Comparison of ENCODE assay signal across 1 cellular context in the genomic region with DNA sequence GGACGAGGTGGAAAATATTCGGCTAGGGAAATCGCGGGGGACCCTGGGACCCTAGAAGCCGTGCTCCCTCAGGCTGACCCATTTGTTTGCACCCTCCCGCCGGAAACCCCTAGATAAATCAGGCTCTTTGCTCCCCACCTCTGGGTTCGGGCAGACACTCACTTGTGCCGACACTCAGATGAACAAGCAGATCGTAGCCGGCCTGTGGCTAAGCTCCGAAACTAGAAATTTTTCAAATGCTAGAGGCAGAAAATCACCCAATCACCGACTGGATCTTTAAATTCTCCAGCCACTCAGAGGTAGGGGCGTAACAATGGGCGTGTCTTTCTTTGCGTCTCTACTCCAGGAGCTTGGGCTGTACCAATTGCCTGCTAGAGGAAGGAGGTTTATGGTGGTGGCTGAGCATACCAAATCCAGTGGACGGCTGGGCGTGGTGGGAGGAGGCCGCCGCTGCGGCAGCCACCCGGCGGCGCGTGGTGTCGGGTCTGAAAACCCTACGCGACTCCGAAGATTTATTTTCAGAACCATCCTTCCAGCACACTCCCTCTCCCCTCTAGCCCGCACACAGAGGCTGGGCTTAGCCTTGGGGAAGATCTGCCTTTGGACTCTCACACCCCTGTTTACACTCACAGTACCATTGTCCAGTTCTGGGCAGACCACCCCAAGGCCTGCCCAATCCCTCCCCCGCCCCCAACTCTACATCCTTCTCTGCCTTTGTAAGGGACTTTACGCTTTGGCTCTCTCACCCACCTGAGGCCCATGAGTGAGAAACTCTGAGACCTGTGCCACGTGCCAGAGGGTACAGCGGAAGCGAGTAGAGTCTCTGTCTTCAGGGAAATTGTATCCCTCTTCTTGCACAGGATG.
TF ChIP-seq lines count a peak whose summit lies in the region.

Gene PIF1, minus strand, starts transcription at position 217 of the 864 bp plus-strand sequence. CDS start 1,312 bp downstream, outside the sequence.

TF ChIP-seq in HepG2, 621 proteins besides CTCF, POLR2A, EP300 and RAD21 (continued from another document and continues in another):
- peak; percentile 76 for TF ChIP-seq HIC2 (CRISPR knock-in tag; IDR thresholded peaks at IDR 0.05; ENCODE audit: low read depth)
- TF ChIP-seq ZNF766 (CRISPR knock-in tag; IDR thresholded peaks at IDR 0.05; ENCODE audit: borderline replicate concordance) = no peak
- TF ChIP-seq JUN (CRISPR knock-in tag; IDR thresholded peaks at IDR 0.05) = no peak
- TF ChIP-seq NR2F6 (IDR thresholded peaks at IDR 0.05) = no peak
- no peak for TF ChIP-seq NR2F6 (CRISPR knock-in tag; IDR thresholded peaks at IDR 0.05)
- TF ChIP-seq TFDP1 (CRISPR knock-in tag; IDR thresholded peaks at IDR 0.05; ENCODE audit: borderline replicate concordance) = peak; percentile 58; the same call in 1 of the 2 replicates
- no peak for TF ChIP-seq ZNF333 (CRISPR knock-in tag; IDR thresholded peaks at IDR 0.05; ENCODE audit: borderline replicate concordance)
- TF ChIP-seq ZFX (CRISPR knock-in tag; IDR thresholded peaks at IDR 0.05; ENCODE audit: low read depth) = peak; percentile 84
- TF ChIP-seq TP53 (CRISPR knock-in tag; conservative IDR thresholded peaks at IDR 0.05) = no peak
- no peak for TF ChIP-seq CREM (IDR thresholded peaks at IDR 0.05)
- TF ChIP-seq CREM (CRISPR knock-in tag; IDR thresholded peaks at IDR 0.05) = no peak
- no peak for TF ChIP-seq PBX2 (CRISPR knock-in tag; IDR thresholded peaks at IDR 0.05)
- TF ChIP-seq SOX6 (IDR thresholded peaks at IDR 0.05) = no peak
- peak; percentile 79 for TF ChIP-seq SOX6 (CRISPR knock-in tag; IDR thresholded peaks at IDR 0.05)
- TF ChIP-seq HMG20A (CRISPR knock-in tag; IDR thresholded peaks at IDR 0.05; ENCODE audit: borderline replicate concordance) = no peak
- no peak for TF ChIP-seq HNRNPK (IDR thresholded peaks at IDR 0.05; ENCODE audit: low read depth, low read length, poor library complexity, severe bottlenecking)
- TF ChIP-seq, protein P1, sequence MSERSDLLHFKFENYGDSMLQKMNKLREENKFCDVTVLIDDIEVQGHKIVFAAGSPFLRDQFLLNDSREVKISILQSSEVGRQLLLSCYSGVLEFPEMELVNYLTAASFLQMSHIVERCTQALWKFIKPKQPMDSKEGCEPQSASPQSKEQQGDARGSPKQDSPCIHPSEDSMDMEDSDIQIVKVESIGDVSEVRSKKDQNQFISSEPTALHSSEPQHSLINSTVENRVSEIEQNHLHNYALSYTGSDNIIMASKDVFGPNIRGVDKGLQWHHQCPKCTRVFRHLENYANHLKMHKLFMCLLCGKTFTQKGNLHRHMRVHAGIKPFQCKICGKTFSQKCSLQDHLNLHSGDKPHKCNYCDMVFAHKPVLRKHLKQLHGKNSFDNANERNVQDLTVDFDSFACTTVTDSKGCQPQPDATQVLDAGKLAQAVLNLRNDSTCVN (CRISPR knock-in tag; IDR thresholded peaks at IDR 0.05; ENCODE audit: borderline replicate concordance) = no peak
- TF ChIP-seq, protein P2, sequence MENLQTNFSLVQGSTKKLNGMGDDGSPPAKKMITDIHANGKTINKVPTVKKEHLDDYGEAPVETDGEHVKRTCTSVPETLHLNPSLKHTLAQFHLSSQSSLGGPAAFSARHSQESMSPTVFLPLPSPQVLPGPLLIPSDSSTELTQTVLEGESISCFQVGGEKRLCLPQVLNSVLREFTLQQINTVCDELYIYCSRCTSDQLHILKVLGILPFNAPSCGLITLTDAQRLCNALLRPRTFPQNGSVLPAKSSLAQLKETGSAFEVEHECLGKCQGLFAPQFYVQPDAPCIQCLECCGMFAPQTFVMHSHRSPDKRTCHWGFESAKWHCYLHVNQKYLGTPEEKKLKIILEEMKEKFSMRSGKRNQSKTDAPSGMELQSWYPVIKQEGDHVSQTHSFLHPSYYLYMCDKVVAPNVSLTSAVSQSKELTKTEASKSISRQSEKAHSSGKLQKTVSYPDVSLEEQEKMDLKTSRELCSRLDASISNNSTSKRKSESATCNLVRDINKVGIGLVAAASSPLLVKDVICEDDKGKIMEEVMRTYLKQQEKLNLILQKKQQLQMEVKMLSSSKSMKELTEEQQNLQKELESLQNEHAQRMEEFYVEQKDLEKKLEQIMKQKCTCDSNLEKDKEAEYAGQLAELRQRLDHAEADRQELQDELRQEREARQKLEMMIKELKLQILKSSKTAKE (CRISPR knock-in tag; IDR thresholded peaks at IDR 0.05; ENCODE audit: borderline replicate concordance) = no peak
- TF ChIP-seq, protein P3, sequence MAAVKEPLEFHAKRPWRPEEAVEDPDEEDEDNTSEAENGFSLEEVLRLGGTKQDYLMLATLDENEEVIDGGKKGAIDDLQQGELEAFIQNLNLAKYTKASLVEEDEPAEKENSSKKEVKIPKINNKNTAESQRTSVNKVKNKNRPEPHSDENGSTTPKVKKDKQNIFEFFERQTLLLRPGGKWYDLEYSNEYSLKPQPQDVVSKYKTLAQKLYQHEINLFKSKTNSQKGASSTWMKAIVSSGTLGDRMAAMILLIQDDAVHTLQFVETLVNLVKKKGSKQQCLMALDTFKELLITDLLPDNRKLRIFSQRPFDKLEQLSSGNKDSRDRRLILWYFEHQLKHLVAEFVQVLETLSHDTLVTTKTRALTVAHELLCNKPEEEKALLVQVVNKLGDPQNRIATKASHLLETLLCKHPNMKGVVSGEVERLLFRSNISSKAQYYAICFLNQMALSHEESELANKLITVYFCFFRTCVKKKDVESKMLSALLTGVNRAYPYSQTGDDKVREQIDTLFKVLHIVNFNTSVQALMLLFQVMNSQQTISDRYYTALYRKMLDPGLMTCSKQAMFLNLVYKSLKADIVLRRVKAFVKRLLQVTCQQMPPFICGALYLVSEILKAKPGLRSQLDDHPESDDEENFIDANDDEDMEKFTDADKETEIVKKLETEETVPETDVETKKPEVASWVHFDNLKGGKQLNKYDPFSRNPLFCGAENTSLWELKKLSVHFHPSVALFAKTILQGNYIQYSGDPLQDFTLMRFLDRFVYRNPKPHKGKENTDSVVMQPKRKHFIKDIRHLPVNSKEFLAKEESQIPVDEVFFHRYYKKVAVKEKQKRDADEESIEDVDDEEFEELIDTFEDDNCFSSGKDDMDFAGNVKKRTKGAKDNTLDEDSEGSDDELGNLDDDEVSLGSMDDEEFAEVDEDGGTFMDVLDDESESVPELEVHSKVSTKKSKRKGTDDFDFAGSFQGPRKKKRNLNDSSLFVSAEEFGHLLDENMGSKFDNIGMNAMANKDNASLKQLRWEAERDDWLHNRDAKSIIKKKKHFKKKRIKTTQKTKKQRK (IDR thresholded peaks at IDR 0.05; ENCODE audit: low read length) = no peak
- TF ChIP-seq MNT (IDR thresholded peaks at IDR 0.05) = peak; percentile 3; the same call in 1 of the 2 replicates
- no peak for TF ChIP-seq MED8 (CRISPR knock-in tag; IDR thresholded peaks at IDR 0.05; ENCODE audit: insufficient replicate concordance)
- TF ChIP-seq ZNF83 (CRISPR knock-in tag; IDR thresholded peaks at IDR 0.05; ENCODE audit: borderline replicate concordance) = 0 out of 2 replicates have a peak, but pooled peaks have one; percentile 80
- peak; percentile 39; the same call in 1 of the 2 replicates for TF ChIP-seq ZNF331 (CRISPR knock-in tag; IDR thresholded peaks at IDR 0.05)
- TF ChIP-seq ADNP (CRISPR knock-in tag; IDR thresholded peaks at IDR 0.05) = no peak
- no peak for TF ChIP-seq ZNF251 (CRISPR knock-in tag; IDR thresholded peaks at IDR 0.05)
- no peak for TF ChIP-seq SETDB1 (CRISPR knock-in tag; IDR thresholded peaks at IDR 0.05; ENCODE audit: borderline replicate concordance)
- peak; percentile 92 for TF ChIP-seq NAIF1 (CRISPR knock-in tag; IDR thresholded peaks at IDR 0.05; ENCODE audit: borderline replicate concordance)
- no peak for TF ChIP-seq HNRNPH1 (optimal IDR thresholded peaks at IDR 0.05; ENCODE audit: low read depth, low read length)
- peak; percentile 76; the same call in 1 of the 2 replicates for TF ChIP-seq ZNF878 (CRISPR knock-in tag; IDR thresholded peaks at IDR 0.05)
- TF ChIP-seq, protein P4, sequence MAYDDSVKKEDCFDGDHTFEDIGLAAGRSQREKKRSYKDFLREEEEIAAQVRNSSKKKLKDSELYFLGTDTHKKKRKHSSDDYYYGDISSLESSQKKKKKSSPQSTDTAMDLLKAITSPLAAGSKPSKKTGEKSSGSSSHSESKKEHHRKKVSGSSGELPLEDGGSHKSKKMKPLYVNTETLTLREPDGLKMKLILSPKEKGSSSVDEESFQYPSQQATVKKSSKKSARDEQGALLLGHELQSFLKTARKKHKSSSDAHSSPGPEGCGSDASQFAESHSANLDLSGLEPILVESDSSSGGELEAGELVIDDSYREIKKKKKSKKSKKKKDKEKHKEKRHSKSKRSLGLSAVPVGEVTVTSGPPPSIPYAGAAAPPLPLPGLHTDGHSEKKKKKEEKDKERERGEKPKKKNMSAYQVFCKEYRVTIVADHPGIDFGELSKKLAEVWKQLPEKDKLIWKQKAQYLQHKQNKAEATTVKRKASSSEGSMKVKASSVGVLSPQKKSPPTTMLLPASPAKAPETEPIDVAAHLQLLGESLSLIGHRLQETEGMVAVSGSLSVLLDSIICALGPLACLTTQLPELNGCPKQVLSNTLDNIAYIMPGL (CRISPR knock-in tag; IDR thresholded peaks at IDR 0.05; ENCODE audit: borderline replicate concordance in 1 of 2, low read depth in 1 of 2) = peak; percentile 49 to 58; a peak in 3 of 4 replicates
- no peak for TF ChIP-seq ZNF546 (CRISPR knock-in tag; conservative IDR thresholded peaks at IDR 0.05)
- TF ChIP-seq MED1 (CRISPR knock-in tag; IDR thresholded peaks at IDR 0.05) = no peak
- peak; percentile 40; the same call in 1 of the 2 replicates for TF ChIP-seq NRL (CRISPR knock-in tag; IDR thresholded peaks at IDR 0.05; ENCODE audit: borderline replicate concordance)
- TF ChIP-seq SAFB2 (CRISPR knock-in tag; IDR thresholded peaks at IDR 0.05; ENCODE audit: borderline replicate concordance, low read depth) = no peak
- TF ChIP-seq HCFC1 (IDR thresholded peaks at IDR 0.05; ENCODE audit: low read depth, low read length) = no peak
- peak; percentile 93 for TF ChIP-seq HMGXB3 (CRISPR knock-in tag; IDR thresholded peaks at IDR 0.05; ENCODE audit: borderline replicate concordance)
- TF ChIP-seq ZNF772 (CRISPR knock-in tag; IDR thresholded peaks at IDR 0.05) = no peak
- TF ChIP-seq RCOR2 (CRISPR knock-in tag; IDR thresholded peaks at IDR 0.05) = peak; percentile 49; the same call in 1 of the 2 replicates
